In the genomic region with DNA sequence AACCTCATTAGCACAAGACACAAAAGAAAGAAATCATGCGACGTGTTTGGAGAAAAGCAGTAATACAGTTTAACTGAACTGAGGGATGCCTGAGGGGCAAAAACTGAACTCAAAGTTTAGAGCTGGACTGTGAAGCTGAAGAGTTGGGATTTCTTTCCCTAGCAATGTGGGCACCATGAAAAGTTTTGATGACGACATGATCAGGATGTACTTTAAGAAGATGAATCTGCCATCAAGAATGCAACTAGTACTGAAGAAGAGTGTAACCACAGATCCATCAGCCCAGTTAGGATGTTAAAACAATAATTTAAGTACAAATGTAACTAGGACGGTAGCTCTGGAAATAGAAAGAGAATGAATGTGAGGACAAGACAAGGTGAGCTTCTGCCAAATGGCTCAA, we compare ENCODE assay signal across 19 cellular contexts.
DNase-seq lines count a peak whose midpoint lies in the region; ATAC-seq, FAIRE-seq and TF ChIP-seq lines count a peak whose summit lies in the region.
"Had no signal": no experiment of that assay in that cellular context is flagged by ENCODE, and none has a peak within 500 bp of the region (broad histone marks: within the 10 kb centered on the region; RNA-seq: fewer than 3 reads in every experiment).

No MANE protein-coding gene starts in this region.

- no peaks in the 10 kb centered on the region for H3K9me3 ChIP-seq in HepG2 (ENCODE audit: low read length)
- H3K9me3 ChIP-seq in right lobe of liver, result no peaks in the 10 kb centered on the region
- H3K9me3 ChIP-seq: BLaER1 treated with 17β-estradiol and CSF1 and Interleukin-3, amounts not matched to agents 10 nM and 100 nM had no signal

- ATAC-seq in HepG2, result no peak
- no peak for ATAC-seq in right lobe of liver
- no peak for ATAC-seq in HG02798 (IDR thresholded peaks at IDR 0.05; ENCODE audit: poor library complexity, unreplicated experiment)
- ATAC-seq: CD8-positive, alpha-beta T cell; GM23338; HCT116 had no signal

- CTCF ChIA-PET in HepG2 (lab: Yijun Ruan, JAX; ENCODE audit: low intra/inter-chr PET ratio, low total read pairs), result no interaction called here

- H3K4me2 ChIP-seq in HepG2 (ENCODE audit: low read depth, low read length), result no peak overlapping the region
- H3K4me2 ChIP-seq: BLaER1 treated with 17β-estradiol and CSF1 and Interleukin-3, amounts not matched to agents 10 nM and 100 nM; GM23338 had no signal

- H3K27ac ChIP-seq in HepG2 (ENCODE audit: extremely low read length, insufficient read depth, low read length) (no peak overlapping the region), right lobe of liver (no peak overlapping the region)
- H3K27ac ChIP-seq: BLaER1 treated with 17β-estradiol and CSF1 and Interleukin-3, amounts not matched to agents 10 nM and 100 nM had no signal

- no peaks in the 10 kb centered on the region for H3K79me2 ChIP-seq in HepG2 (ENCODE audit: insufficient read depth, low read length)

- H3K4me3 ChIP-seq in HepG2 (replicated peaks in 1 of 3; ENCODE audit: insufficient read depth in 1 of 3, low read depth in 2 of 3, low read length in 3 of 3), result no peak overlapping the region
- no peak overlapping the region for H3K4me3 ChIP-seq in right lobe of liver
- no peak overlapping the region for H3K4me3 ChIP-seq in lower leg skin (ENCODE audit: low read depth, poor library complexity, severe bottlenecking)
- H3K4me3 ChIP-seq: BLaER1 treated with 17β-estradiol and CSF1 and Interleukin-3, amounts not matched to agents 10 nM and 100 nM; GM23338 had no signal

- no peak for TF ChIP-seq CTCF in HepG2 (CRISPR knock-in tag; IDR thresholded peaks at IDR 0.05)
- no peak for TF ChIP-seq CTCF in right lobe of liver (IDR thresholded peaks at IDR 0.05)
- TF ChIP-seq CTCF in lower leg skin (IDR thresholded peaks at IDR 0.05), result no peak

- in situ Hi-C loops in HepG2 (cut with HindIII; ENCODE audit: extremely low pct_ligation_motif_present, low pct_unique_long_range_greater_than_20kb), result no loop called here

- H3K27me3 ChIP-seq in HepG2 (ENCODE audit: control insufficient read depth in 1 of 2, insufficient read depth in 2 of 2, low read length in 2 of 2), result no peaks in the 10 kb centered on the region
- H3K27me3 ChIP-seq in right lobe of liver, result no peaks in the 10 kb centered on the region
- H3K27me3 ChIP-seq: BLaER1 treated with 17β-estradiol and CSF1 and Interleukin-3, amounts not matched to agents 10 nM and 100 nM had no signal

- H3K9ac ChIP-seq in HepG2 (ENCODE audit: insufficient read depth, low read depth, low read length), result no peak overlapping the region
- H3K9ac ChIP-seq: BLaER1 treated with 17β-estradiol and CSF1 and Interleukin-3, amounts not matched to agents 10 nM and 100 nM had no signal

- no peak overlapping the region for H2AFZ ChIP-seq in HepG2 (ENCODE audit: low read length)
- H2AFZ ChIP-seq: GM23338 had no signal

- no peak for TF ChIP-seq RAD21 in HepG2 (CRISPR knock-in tag; IDR thresholded peaks at IDR 0.05)

- H3K4me1 ChIP-seq in HepG2 (ENCODE audit: insufficient read depth, low read length) (no peaks in the 10 kb centered on the region), right lobe of liver (no peaks in the 10 kb centered on the region)
- H3K4me1 ChIP-seq: BLaER1 treated with 17β-estradiol and CSF1 and Interleukin-3, amounts not matched to agents 10 nM and 100 nM had no signal

- intact Hi-C loops in HepG2 (cut with micrococcal nuclease; ENCODE audit: unreplicated experiment) (no loop called here), right lobe of liver (cut with DNase I) (no loop called here), lower leg skin (cut with DNase I; ENCODE audit: low total_unique reads) (no loop called here)

- WGBS in HepG2 (ENCODE audit: low lambda C conversion rate), result 52% methylated on average over 4 of the region's 4 CpGs
- 81% methylated on average over 4 of the region's 4 CpGs for WGBS in right lobe of liver (ENCODE audit: insufficient coverage, low coverage, low lambda C conversion rate, missing lambda C conversion rate)
- WGBS in lower leg skin, 2 donors, result 53 to 71% methylated on average over 4 of the region's 4 CpGs

- no peak for TF ChIP-seq POLR2A in HepG2 (IDR thresholded peaks at IDR 0.05; ENCODE audit: insufficient read depth in 1 of 2, low read depth in 2 of 2, low read length in 2 of 2)
- no peak for TF ChIP-seq POLR2A in right lobe of liver (IDR thresholded peaks at IDR 0.05)
- no peak for TF ChIP-seq POLR2A in lower leg skin (IDR thresholded peaks at IDR 0.05)

- no peak for FAIRE-seq in HepG2 (lab: Jason Lieb, UNC)
- FAIRE-seq: H54, HTR-8/SVneo had no signal

- TF ChIP-seq EP300 in HepG2 (IDR thresholded peaks at IDR 0.05; ENCODE audit: low read depth in 2 of 2, low read length in 2 of 2) (no peak), HepG2 (CRISPR knock-in tag; IDR thresholded peaks at IDR 0.05; ENCODE audit: borderline replicate concordance) (no peak)

- BruUV-seq in HepG2 (replicated peaks; lab: Mats Ljungman, UMichigan), result no TSS peak

- H3K36me3 ChIP-seq in HepG2 (replicated peaks in 1 of 2; ENCODE audit: control insufficient read depth in 1 of 2, insufficient read depth in 2 of 2, low read length in 2 of 2) (no peaks in the 10 kb centered on the region), right lobe of liver (no peaks in the 10 kb centered on the region)
- H3K36me3 ChIP-seq: BLaER1 treated with 17β-estradiol and CSF1 and Interleukin-3, amounts not matched to agents 10 nM and 100 nM had no signal

- no peak for DNase-seq in HepG2 (ENCODE audit: low spot score)
- DNase-seq in right lobe of liver, result no peak
- peak; percentile 32 for DNase-seq in LHCN-M2 (ENCODE audit: low read depth)
- DNase-seq in iris pigment epithelial cell (ENCODE audit: low read depth), result peak; percentile 22
- DNase-seq in kidney glomerular epithelial cell (lab: John Stamatoyannopoulos, UW), result no peak
- DNase-seq in lower leg skin (ENCODE audit: low spot score in 2 of 2), result no peak
- DNase-seq: CD8-positive, alpha-beta T cell; COR-L47; DMS 273 treated with DMSO at 0.1 percent for 48 hours; DMS53; DND-41; GF-D8; HFFc6 had no signal

- H4K20me1 ChIP-seq in HepG2 (ENCODE audit: insufficient read depth, low read length), result no peaks in the 10 kb centered on the region
- H4K20me1 ChIP-seq: BLaER1 treated with 17β-estradiol and CSF1 and Interleukin-3, amounts not matched to agents 10 nM and 100 nM had no signal

- POLR2A ChIA-PET in HepG2 (lab: Yijun Ruan, JAX), result no interaction called here

TF ChIP-seq in HepG2, 621 proteins besides CTCF, POLR2A, EP300 and RAD21:
- TF ChIP-seq DMAP1 (CRISPR knock-in tag; IDR thresholded peaks at IDR 0.05) (no peak), CREB1 (IDR thresholded peaks at IDR 0.05) (peak; percentile 69), CREB1 (CRISPR knock-in tag; IDR thresholded peaks at IDR 0.05) (no peak), ATF7 (IDR thresholded peaks at IDR 0.05) (peak; percentile 41; the same call in 1 of the 2 replicates), ATF7 (CRISPR knock-in tag; IDR thresholded peaks at IDR 0.05) (no peak)

Comparison
In these comparisons a context has a peak if more than half of its experiments do, and no peak if none do; other contexts are left out.
1. DNase-seq: peak in LHCN-M2 (single experiment) and iris pigment epithelial cell (single experiment); none in HepG2 (single experiment), right lobe of liver (0 of 3), kidney glomerular epithelial cell (single experiment) and lower leg skin (0 of 2).